ENCODE assay signal across 8 cellular contexts in genomic region chr9:75088646-75089368, GRCh38. TPM values are rescaled to one million over a fixed set of nuclear protein-coding genes. Genes with fewer than 3 reads are reported as not detected.
DNase-seq lines count a peak whose midpoint lies in the region; FAIRE-seq and TF ChIP-seq lines count a peak whose summit lies in the region.

No MANE protein-coding gene starts in this region.

- WGBS in GM23248 (ENCODE audit: low coverage in 1 of 2, low lambda C conversion rate in 2 of 2, missing lambda C conversion rate in 2 of 2), 2 experiments, result 0% methylated on average over 41 to 43 of the region's 43 CpGs
- 0 to 1% (median 0%) methylated on average over 41 to 43 of the region's 43 CpGs for WGBS in small intestine, 3 donors

- peak overlapping the region; percentile 92 for H2AFZ ChIP-seq in GM23248

- H3K27me3 ChIP-seq in GM23248 (replicated peaks; ENCODE audit: insufficient read depth) (no peaks in the 10 kb centered on the region), small intestine (ENCODE audit: control insufficient read depth in 2 of 2, insufficient read depth in 2 of 2, low read length in 2 of 2) (no peaks in the 10 kb centered on the region)

- peaks cover 21% of the 10 kb centered on the region for H3K4me1 ChIP-seq in GM23248 (ENCODE audit: insufficient read depth)
- H3K4me1 ChIP-seq in small intestine (ENCODE audit: control insufficient read depth in 2 of 2, insufficient read depth in 1 of 2, low read depth in 1 of 2, low read length in 1 of 2), result peaks cover 4 to 19% of the 10 kb centered on the region in 2 donors

- H3K36me3 ChIP-seq in GM23248 (ENCODE audit: low read depth), result no peaks in the 10 kb centered on the region
- H3K36me3 ChIP-seq in small intestine (ENCODE audit: control insufficient read depth in 2 of 2, insufficient read depth in 2 of 2, low read length in 2 of 2), result no peaks in the 10 kb centered on the region

- TF ChIP-seq RAD21 in Ishikawa (IDR thresholded peaks at IDR 0.05; ENCODE audit: low read depth), result no peak

- 0 out of 2 replicates have a peak, but pooled peaks cover 7% of the 10 kb centered on the region for H3F3A ChIP-seq in GM23248 (ENCODE audit: insufficient read depth)

- peak overlapping the region; percentile 90 for H3K4me2 ChIP-seq in GM23248 (ENCODE audit: unreplicated experiment)

- no peaks in the 10 kb centered on the region for H4K20me1 ChIP-seq in GM23248 (ENCODE audit: insufficient read depth)

- peak overlapping the region; percentile 76 for H3K27ac ChIP-seq in GM23248
- H3K27ac ChIP-seq in small intestine (ENCODE audit: low read depth in 1 of 2, low read length in 1 of 2), result peak overlapping the region; percentile 96 to 99

- TF ChIP-seq EP300 in Ishikawa (IDR thresholded peaks at IDR 0.05; ENCODE audit: borderline replicate concordance), result no peak

- FAIRE-seq in small intestine (lab: Jason Lieb, UNC), result no peak

- H3K9ac ChIP-seq in GM23248, result peak overlapping the region; percentile 88

- H3K9me2 ChIP-seq in GM23248 (ENCODE audit: insufficient read depth), result no peaks in the 10 kb centered on the region

- DNase-seq in NCI-H2227 (lab: John Stamatoyannopoulos, UW; ENCODE audit: unreplicated experiment) (peak; percentile 63), NCI-H2227 treated with DMSO at 0.1 percent for 48 hours (lab: John Stamatoyannopoulos, UW) (no peak), GM23248 (peak; percentile 87), SKM-1 (lab: John Stamatoyannopoulos, UW; ENCODE audit: unreplicated experiment) (peak; percentile 11), cardiac fibroblast (ENCODE audit: low read depth in 2 of 2) (peak; percentile 57 to 70), iPS-NIHi11 (ENCODE audit: low spot score) (peak; percentile 67), small intestine (peak; percentile 65)

- no peaks in the 10 kb centered on the region for H3K9me3 ChIP-seq in GM23248 (ENCODE audit: low read depth)
- no peaks in the 10 kb centered on the region for H3K9me3 ChIP-seq in small intestine (ENCODE audit: control insufficient read depth, low read depth)

- peak overlapping the region; percentile 92 for H3K4me3 ChIP-seq in GM23248
- H3K4me3 ChIP-seq in cardiac fibroblast (replicated peaks in 1 of 2; ENCODE audit: low read depth in 2 of 2, low read length in 2 of 2), result peak overlapping the region; percentile 89 to 90
- H3K4me3 ChIP-seq in small intestine (ENCODE audit: low read depth in 1 of 2, low read length in 2 of 2), result peak overlapping the region; percentile 77 to 86

- peaks cover 59% of the 10 kb centered on the region for H3K79me2 ChIP-seq in GM23248 (ENCODE audit: insufficient read depth)

- TF ChIP-seq CTCF in cardiac fibroblast (IDR thresholded peaks at IDR 0.05; ENCODE audit: low read depth, low read length), result peak; percentile 38

- in situ Hi-C loops in GM23248 (cut with MboI), result no loop called here

TF ChIP-seq in Ishikawa, 13 proteins besides CTCF, POLR2A, EP300 and RAD21:
- TF ChIP-seq CEBPB (IDR thresholded peaks at IDR 0.05) (no peak), USF1 (IDR thresholded peaks at IDR 0.05) (no peak), EGR1 (IDR thresholded peaks at IDR 0.05) (no peak), CREB1 (IDR thresholded peaks at IDR 0.05; ENCODE audit: low read depth) (no peak), NFIC (IDR thresholded peaks at IDR 0.05) (peak; percentile 43; the same call in 1 of the 2 replicates), TCF12 (IDR thresholded peaks at IDR 0.05; ENCODE audit: low read depth) (peak; percentile 17; the same call in 1 of the 2 replicates), REST (IDR thresholded peaks at IDR 0.05; ENCODE audit: low read depth) (no peak)
- TF ChIP-seq, protein P1, sequence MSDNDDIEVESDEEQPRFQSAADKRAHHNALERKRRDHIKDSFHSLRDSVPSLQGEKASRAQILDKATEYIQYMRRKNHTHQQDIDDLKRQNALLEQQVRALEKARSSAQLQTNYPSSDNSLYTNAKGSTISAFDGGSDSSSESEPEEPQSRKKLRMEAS (IDR thresholded peaks at IDR 0.05), result no peak; the same call in 1 of the 2 replicates

RNA-seq across cellular contexts. Expression of gene OSTF1, which starts 0.5 kb away (rescaled TPM):
- total RNA-seq in GM23248 (2014; rRNA removed; shearing (Covaris generic)), result 34.9 and 42.4 TPM in 2 replicates
- polyA plus RNA-seq in GM23248 (2016; fragmentation: Nextera tagmentation; extraction: Ambion mirVana), result 65.6 and 70.9 TPM in 2 replicates
- 10 to 100 TPM; 38.5 to 48.9 (median 48.5) TPM for polyA plus RNA-seq in small intestine

RNA-seq across cellular contexts. Expression of gene NMRK1, which starts 0.9 kb away (rescaled TPM):
- total RNA-seq in GM23248 (2014; rRNA removed; shearing (Covaris generic)), result 14.4 and 16.6 TPM in 2 replicates
- polyA plus RNA-seq in GM23248 (2016; fragmentation: Nextera tagmentation; extraction: Ambion mirVana) (25.8 and 29.2 TPM in 2 replicates), small intestine (10 to 100 TPM; 19.9 to 95.7 (median 50.5) TPM)
